1 cellular context compared by ENCODE assay signal in genomic region chr1:110034040-110034450, GRCh38.
TF ChIP-seq lines count a peak whose summit lies in the region.

No MANE protein-coding gene starts in this region.

TF ChIP-seq in H1, 55 proteins besides CTCF, POLR2A, EP300 and RAD21:
- TF ChIP-seq SIN3A (conservative IDR thresholded peaks at IDR 0.05 in 1 of 2, IDR thresholded peaks at IDR 0.05 in 1 of 2; ENCODE audit: low read depth in 1 of 2, low read length in 2 of 2) (no peak), POLR2AphosphoS5 (IDR thresholded peaks at IDR 0.05; ENCODE audit: low read depth, low read length) (no peak), NRF1 (IDR thresholded peaks at IDR 0.05; ENCODE audit: low read depth, low read length) (no peak), E2F6 (IDR thresholded peaks at IDR 0.05) (no peak), CHD2 (IDR thresholded peaks at IDR 0.05; ENCODE audit: low read length) (no peak), GTF2F1 (IDR thresholded peaks at IDR 0.05; ENCODE audit: borderline replicate concordance, low read depth, low read length) (no peak), CTBP2 (IDR thresholded peaks at IDR 0.05; ENCODE audit: borderline replicate concordance, insufficient read depth, insufficient read length, low read length) (no peak)
